ENCODE assay signal across 8 cellular contexts in the genomic region with DNA sequence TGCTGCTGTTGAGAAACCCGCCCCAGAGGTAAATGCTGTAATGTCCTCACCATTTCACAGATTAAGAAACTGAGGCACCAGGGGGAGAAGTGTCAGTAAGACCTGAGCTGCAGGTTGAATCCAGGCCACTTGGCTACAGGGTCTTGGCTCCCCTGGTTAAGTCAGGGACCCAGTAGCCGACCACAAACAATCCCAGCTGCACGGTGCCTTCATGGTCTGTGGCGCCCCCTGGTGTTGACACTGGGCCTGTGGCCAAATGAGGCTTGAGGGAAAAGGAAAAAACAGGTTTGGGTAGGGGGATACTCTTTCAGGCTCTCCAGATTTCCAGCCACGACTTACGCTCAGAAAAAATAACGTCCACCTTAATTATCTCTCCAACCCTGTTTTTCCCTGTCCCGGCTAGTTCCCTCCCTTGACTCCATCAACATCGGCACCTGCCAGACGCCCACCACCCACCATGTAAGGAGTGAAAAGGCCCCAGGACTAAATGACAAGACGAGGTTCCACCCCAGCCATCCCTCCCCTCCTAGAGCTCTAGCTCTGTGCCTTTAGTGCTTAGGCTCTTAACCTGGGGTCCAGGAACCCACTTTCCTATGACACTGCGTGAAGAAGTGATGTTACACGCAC. TPM values are rescaled to one million over a fixed set of nuclear protein-coding genes. Genes with fewer than 3 reads are reported as not detected.
DNase-seq lines count a peak whose midpoint lies in the region; ATAC-seq lines count a peak whose summit lies in the region.

No MANE protein-coding gene starts in this region.

- no peaks in the 10 kb centered on the region for H3K9me3 Mint-ChIP-seq in activated naive CD4-positive, alpha-beta T cell treated with anti-CD3 and anti-CD28 coated beads, Interleukin-2, amount 10 ng/mL, durations not matched to agents 7 days and 5 days
- no peaks in the 10 kb centered on the region for H3K9me3 Mint-ChIP-seq in immature natural killer cell

- no peak overlapping the region for H3K27ac Mint-ChIP-seq in activated naive CD4-positive, alpha-beta T cell treated with anti-CD3 and anti-CD28 coated beads, Interleukin-2, amount 10 ng/mL, durations not matched to agents 7 days and 5 days
- no peak overlapping the region for H3K27ac Mint-ChIP-seq in immature natural killer cell

- no peaks in the 10 kb centered on the region for H3K4me1 Mint-ChIP-seq in activated naive CD4-positive, alpha-beta T cell treated with anti-CD3 and anti-CD28 coated beads, Interleukin-2, amount 10 ng/mL, durations not matched to agents 7 days and 5 days
- no peaks in the 10 kb centered on the region for H3K4me1 Mint-ChIP-seq in immature natural killer cell

- DNase-seq in NCI-H1417 (lab: John Stamatoyannopoulos, UW) (peak; percentile 31 to 48 (median 44)), NCI-H1417 treated with DMSO at 0.1 percent for 48 hours (lab: John Stamatoyannopoulos, UW) (no peak), NCI-H2029 (lab: John Stamatoyannopoulos, UW) (peak; percentile 15), immature natural killer cell (peak; percentile 23 to 34 (median 33)), NCI-H2107 treated with DMSO at 0.1 percent for 48 hours (lab: John Stamatoyannopoulos, UW; ENCODE audit: unreplicated experiment) (no peak)
- peak; percentile 67 for DNase-seq in activated naive CD4-positive, alpha-beta T cell treated with anti-CD3 and anti-CD28 coated beads, Interleukin-2, amount 10 ng/mL, durations not matched to agents 7 days and 5 days
- no peak for DNase-seq in stimulated activated naive CD8-positive, alpha-beta T cell treated with anti-CD3 and anti-CD28 coated beads, Interleukin-15, Interleukin-2, amounts not matched to agents 100 U/mL and 50 U/mL, for 24 hours

- CTCF ChIA-PET in activated naive CD4-positive, alpha-beta T cell treated with anti-CD3 and anti-CD28 coated beads, Interleukin-2, amount 10 ng/mL, durations not matched to agents 7 days and 5 days (lab: Charles Lee) = interaction anchor here (1.1 to 5.5 kb wide), 4 partner anchors 27 to 260 kb away, joined by 3 to 36 read pairs (median 8); no protein-coding TSS in a partner anchor

- no peaks in the 10 kb centered on the region for H3K36me3 Mint-ChIP-seq in activated naive CD4-positive, alpha-beta T cell treated with anti-CD3 and anti-CD28 coated beads, Interleukin-2, amount 10 ng/mL, durations not matched to agents 7 days and 5 days
- peaks cover 10 to 23% (median 15%) of the 10 kb centered on the region in 3 donors for H3K36me3 Mint-ChIP-seq in immature natural killer cell

- no peak overlapping the region for H3K4me3 Mint-ChIP-seq in activated naive CD4-positive, alpha-beta T cell treated with anti-CD3 and anti-CD28 coated beads, Interleukin-2, amount 10 ng/mL, durations not matched to agents 7 days and 5 days
- no peak overlapping the region for H3K4me3 Mint-ChIP-seq in immature natural killer cell

- peaks cover 24% of the 10 kb centered on the region for H3K27me3 Mint-ChIP-seq in activated naive CD4-positive, alpha-beta T cell treated with anti-CD3 and anti-CD28 coated beads, Interleukin-2, amount 10 ng/mL, durations not matched to agents 7 days and 5 days
- peaks cover 3 to 9% (median 6%) of the 10 kb centered on the region in 3 donors for H3K27me3 Mint-ChIP-seq in immature natural killer cell (ENCODE audit: low read depth in 3 of 3)

- peak; percentile 36 for ATAC-seq in stimulated activated naive CD8-positive, alpha-beta T cell treated with anti-CD3 and anti-CD28 coated beads, Interleukin-15, Interleukin-2, amounts not matched to agents 100 U/mL and 50 U/mL, for 24 hours
- no peak for ATAC-seq in GM18498 (IDR thresholded peaks at IDR 0.05; ENCODE audit: unreplicated experiment)

RNA-seq across cellular contexts. Expression of gene POLR1H, which starts 47.7 kb away (rescaled TPM):
- polyA plus RNA-seq in immature natural killer cell = 100 to 1,000 TPM in 1 of 3 donors, 10 to 100 TPM in 2; 68.8 to 114 (median 87.2) TPM

RNA-seq across cellular contexts. Expression of gene PPP1R11, which starts 53.6 kb away (rescaled TPM):
- 100 to 1,000 TPM in 1 of 3 donors, 10 to 100 TPM in 2; 72.9 to 129 (median 98.8) TPM for polyA plus RNA-seq in immature natural killer cell

Comparison
In these comparisons a context has a peak if more than half of its experiments do, and no peak if none do; other contexts are left out.
1. DNase-seq: peak in NCI-H1417 (3 of 3), NCI-H2029 (single experiment), activated naive CD4-positive, alpha-beta T cell treated with anti-CD3 and anti-CD28 coated beads, Interleukin-2, amount 10 ng/mL, durations not matched to agents 7 days and 5 days (single experiment) and immature natural killer cell (3 of 3); none in NCI-H1417 treated with DMSO at 0.1 percent for 48 hours (single experiment), stimulated activated naive CD8-positive, alpha-beta T cell treated with anti-CD3 and anti-CD28 coated beads, Interleukin-15, Interleukin-2, amounts not matched to agents 100 U/mL and 50 U/mL, for 24 hours (single experiment) and NCI-H2107 treated with DMSO at 0.1 percent for 48 hours (single experiment).